ENCODE assay signal across 18 cellular contexts in genomic region chr17:1774390-1775176, GRCh38. TPM values are rescaled to one million over a fixed set of nuclear protein-coding genes. Genes with fewer than 3 reads are reported as not detected.
DNase-seq lines count a peak whose midpoint lies in the region; ATAC-seq and TF ChIP-seq lines count a peak whose summit lies in the region.
"Had no signal": no experiment of that assay in that cellular context is flagged by ENCODE, and none has a peak within 500 bp of the region (broad histone marks: within the 10 kb centered on the region; RNA-seq: fewer than 3 reads in every experiment).

No MANE protein-coding gene starts in this region.

- H3K9me3 ChIP-seq in mammary epithelial cell (replicated peaks; ENCODE audit: insufficient read depth, low read length) = no peaks in the 10 kb centered on the region
- no peaks in the 10 kb centered on the region for H3K9me3 ChIP-seq in adipocyte (ENCODE audit: control insufficient read depth, low read length)
- H3K9me3 ChIP-seq in upper lobe of right lung = no peaks in the 10 kb centered on the region
- H3K9me3 ChIP-seq: tibial artery had no signal

- H3K4me1 Mint-ChIP-seq in MCF 10A (ENCODE audit: insufficient read depth, unreplicated experiment) = peaks cover 13% of the 10 kb centered on the region
- H3K4me1 Mint-ChIP-seq in naive thymus-derived CD8-positive, alpha-beta T cell = peaks cover 7 to 22% (median 17%) of the 10 kb centered on the region in 4 donors
- H3K4me1 Mint-ChIP-seq in activated naive CD8-positive, alpha-beta T cell treated with anti-CD3 and anti-CD28 coated beads, Interleukin-2, amount 50 U/mL, for 24 hours = peaks cover 16% of the 10 kb centered on the region

- H3K4me3 Mint-ChIP-seq in MCF 10A (ENCODE audit: unreplicated experiment) = no peak overlapping the region
- H3K4me3 Mint-ChIP-seq in naive thymus-derived CD8-positive, alpha-beta T cell = no peak overlapping the region
- no peak overlapping the region for H3K4me3 Mint-ChIP-seq in activated naive CD8-positive, alpha-beta T cell treated with anti-CD3 and anti-CD28 coated beads, Interleukin-2, amount 50 U/mL, for 24 hours
- H3K4me3 Mint-ChIP-seq: brain had no signal

- TF ChIP-seq POLR2A in lower leg skin (IDR thresholded peaks at IDR 0.05) = no peak

- POLR2A ChIA-PET in MCF 10A (lab: Yijun Ruan, JAX) = interaction anchor here (1.0 to 1.4 kb wide), 3 partner anchors 8 to 58 kb away, joined by 3 to 6 read pairs (median 3); no protein-coding TSS in a partner anchor
- POLR2A ChIA-PET in naive thymus-derived CD8-positive, alpha-beta T cell (lab: Charles Lee) = interaction anchor here (0.7 kb wide), 1 partner anchor 40 kb away, joined by 3 read pairs; no protein-coding TSS in a partner anchor

- H3K9me3 Mint-ChIP-seq in MCF 10A (ENCODE audit: unreplicated experiment) = no peaks in the 10 kb centered on the region
- H3K9me3 Mint-ChIP-seq in naive thymus-derived CD8-positive, alpha-beta T cell = no peaks in the 10 kb centered on the region
- H3K9me3 Mint-ChIP-seq in activated naive CD8-positive, alpha-beta T cell treated with anti-CD3 and anti-CD28 coated beads, Interleukin-2, amount 50 U/mL, for 24 hours = no peaks in the 10 kb centered on the region
- H3K9me3 Mint-ChIP-seq: brain had no signal

- in situ Hi-C loops in mammary epithelial cell (cut with MboI; ENCODE audit: low sequenced_read_pairs in 2 of 2) = no loop called here

- H3K36me3 ChIP-seq in mammary epithelial cell (ENCODE audit: insufficient read depth, low read length) = peaks cover 13% of the 10 kb centered on the region
- H3K36me3 ChIP-seq in adipocyte (ENCODE audit: control insufficient read depth, insufficient read depth, low read length, severe bottlenecking) = peaks cover 83% of the 10 kb centered on the region
- H3K36me3 ChIP-seq in upper lobe of right lung = peaks cover 25% of the 10 kb centered on the region

- BruUV-seq in MCF 10A (replicated peaks; lab: Mats Ljungman, UMichigan) = no TSS peak
- BruUV-seq in mammary epithelial cell (replicated peaks; lab: Mats Ljungman, UMichigan) = no TSS peak

- H3K27ac Mint-ChIP-seq in MCF 10A (ENCODE audit: low read depth, unreplicated experiment) = peak overlapping the region; percentile 16
- H3K27ac Mint-ChIP-seq in naive thymus-derived CD8-positive, alpha-beta T cell = peak overlapping the region in 9 of 10 donors; percentile 10 to 84 (median 56)
- H3K27ac Mint-ChIP-seq in activated naive CD8-positive, alpha-beta T cell treated with anti-CD3 and anti-CD28 coated beads, Interleukin-2, amount 50 U/mL, for 24 hours = no peak overlapping the region

- H3K27me3 Mint-ChIP-seq in MCF 10A (ENCODE audit: insufficient read depth, unreplicated experiment) = no peaks in the 10 kb centered on the region
- H3K27me3 Mint-ChIP-seq in naive thymus-derived CD8-positive, alpha-beta T cell = no peaks in the 10 kb centered on the region
- no peaks in the 10 kb centered on the region for H3K27me3 Mint-ChIP-seq in activated naive CD8-positive, alpha-beta T cell treated with anti-CD3 and anti-CD28 coated beads, Interleukin-2, amount 50 U/mL, for 24 hours
- H3K27me3 Mint-ChIP-seq: brain had no signal

- H3K36me3 Mint-ChIP-seq in MCF 10A (ENCODE audit: insufficient read depth, unreplicated experiment) = peaks cover 4% of the 10 kb centered on the region
- peaks cover 0 to 40% (median 3%) of the 10 kb centered on the region in 3 donors for H3K36me3 Mint-ChIP-seq in naive thymus-derived CD8-positive, alpha-beta T cell
- H3K36me3 Mint-ChIP-seq in activated naive CD8-positive, alpha-beta T cell treated with anti-CD3 and anti-CD28 coated beads, Interleukin-2, amount 50 U/mL, for 24 hours (ENCODE audit: low read depth) = peaks cover 4% of the 10 kb centered on the region

- no peaks in the 10 kb centered on the region for H3K79me2 ChIP-seq in mammary epithelial cell (ENCODE audit: insufficient read depth, low read length)

- H3K4me3 ChIP-seq in mammary epithelial cell (replicated peaks in 1 of 3; ENCODE audit: insufficient read depth in 1 of 3, low read depth in 2 of 3, low read length in 3 of 3) (no peak overlapping the region), adipocyte (ENCODE audit: low read length) (no peak overlapping the region), upper lobe of right lung (no peak overlapping the region), lower leg skin (ENCODE audit: low read depth, poor library complexity, severe bottlenecking) (no peak overlapping the region)
- H3K4me3 ChIP-seq: GM12878, tibial artery had no signal

- no peak overlapping the region for H3K9ac ChIP-seq in mammary epithelial cell (ENCODE audit: insufficient read depth, low read length)
- H3K9ac ChIP-seq in adipocyte (ENCODE audit: low read length) = peak overlapping the region; percentile 69

- dilution Hi-C loops in mammary epithelial cell (cut with HindIII; ENCODE audit: low sequenced_read_pairs) = no loop called here

- no peak for DNase-seq in MCF 10A (ENCODE audit: unreplicated experiment)
- DNase-seq in mammary epithelial cell = no peak
- DNase-seq in adipocyte (ENCODE audit: low read depth) = no peak
- no peak for DNase-seq in naive thymus-derived CD8-positive, alpha-beta T cell
- DNase-seq in upper lobe of right lung = no peak
- no peak for DNase-seq in OCI-M1 (lab: John Stamatoyannopoulos, UW)
- no peak for DNase-seq in activated naive CD8-positive, alpha-beta T cell treated with anti-CD3 and anti-CD28 coated beads, Interleukin-2, amount 50 U/mL, for 24 hours
- DNase-seq in lower leg skin (ENCODE audit: low spot score in 2 of 2) = no peak
- DNase-seq: ACHN; activated naive CD4-positive, alpha-beta T cell; COR-L47; effector CD4-positive, alpha-beta T cell; HCEC 1CT; left colon; NCI-H69; tibial artery had no signal

- H3K27ac ChIP-seq in mammary epithelial cell (ENCODE audit: insufficient read depth, low read depth, low read length) (no peak overlapping the region), upper lobe of right lung (peak overlapping the region; percentile 9)

- TF ChIP-seq CTCF in MCF 10A (IDR thresholded peaks at IDR 0.05; ENCODE audit: unreplicated experiment) (no peak), mammary epithelial cell (conservative IDR thresholded peaks at IDR 0.05 in 1 of 2, IDR thresholded peaks at IDR 0.05 in 1 of 2; ENCODE audit: extremely low read depth in 1 of 2, insufficient read depth in 1 of 2, low read depth in 1 of 2, low read length in 2 of 2) (no peak), upper lobe of right lung (IDR thresholded peaks at IDR 0.05) (no peak), lower leg skin (IDR thresholded peaks at IDR 0.05) (no peak)

- intact Hi-C loops in MCF 10A (cut with micrococcal nuclease) = no loop called here
- intact Hi-C loops in mammary epithelial cell (cut with micrococcal nuclease) = no loop called here
- intact Hi-C loops in upper lobe of right lung (cut with DNase I) = no loop called here
- intact Hi-C loops in lower leg skin (cut with DNase I; ENCODE audit: low total_unique reads) = no loop called here

- no peak overlapping the region for H3K4me2 ChIP-seq in mammary epithelial cell (ENCODE audit: insufficient read depth, low read depth, low read length)

- H3K27me3 ChIP-seq in mammary epithelial cell (ENCODE audit: insufficient read depth, low read length) = no peaks in the 10 kb centered on the region
- H3K27me3 ChIP-seq in adipocyte (replicated peaks; ENCODE audit: control insufficient read depth, insufficient read depth, low read length) = no peaks in the 10 kb centered on the region
- H3K27me3 ChIP-seq in upper lobe of right lung = no peaks in the 10 kb centered on the region

- no peak overlapping the region for H2AFZ ChIP-seq in mammary epithelial cell (ENCODE audit: low read depth, low read length)

- H3K4me1 ChIP-seq in mammary epithelial cell (ENCODE audit: insufficient read depth, low read length) (peaks cover 17% of the 10 kb centered on the region), adipocyte (ENCODE audit: control insufficient read depth, insufficient read depth, low read length) (peaks cover 45% of the 10 kb centered on the region), upper lobe of right lung (peaks cover 24% of the 10 kb centered on the region)

- 88% methylated on average over 19 of the region's 21 CpGs for WGBS in mammary epithelial cell (ENCODE audit: low coverage, missing lambda C conversion rate)
- 85 to 90% methylated on average over 21 of the region's 21 CpGs for WGBS in lower leg skin, 2 donors

- H4K20me1 ChIP-seq in mammary epithelial cell (ENCODE audit: insufficient read depth, low read length) = no peaks in the 10 kb centered on the region

- CTCF ChIA-PET in MCF 10A (lab: Yijun Ruan, JAX) = interaction anchor here (2.0 kb wide), 1 partner anchor 53 kb away, joined by 6 read pairs; no protein-coding TSS in a partner anchor
- CTCF ChIA-PET in mammary epithelial cell (lab: Charles Lee; ENCODE audit: low non-redundant PET) = no interaction called here

- ATAC-seq in naive thymus-derived CD8-positive, alpha-beta T cell = no peak
- ATAC-seq in upper lobe of right lung = no peak
- no peak for ATAC-seq in activated naive CD8-positive, alpha-beta T cell treated with anti-CD3 and anti-CD28 coated beads, Interleukin-2, amount 50 U/mL, for 24 hours
- ATAC-seq: GM12878, left colon had no signal

RNA-seq across cellular contexts. Expression of gene SERPINF1, which starts 12.7 kb away (rescaled TPM):
- total RNA-seq in MCF 10A (2022) (1.8 TPM in 1 of 2 replicates, not detected in the other), mammary epithelial cell (10 to 100 TPM; 10.8 to 89.5 TPM), upper lobe of right lung (119 TPM), lower leg skin (100 to 1,000 TPM; 102 to 391 (median 114) TPM)
- 85.4 TPM for polyA plus RNA-seq in mammary epithelial cell
- polyA minus RNA-seq in mammary epithelial cell = 77.9 TPM
- 10 to 100 TPM; 12.4 to 13.9 TPM for total RNA-seq in naive thymus-derived CD8-positive, alpha-beta T cell
- 10 to 100 TPM in 2 of 3 donors, 1 to 10 TPM in 1; 8.0 to 32.4 (median 21.7) TPM for polyA plus RNA-seq in naive thymus-derived CD8-positive, alpha-beta T cell

RNA-seq across cellular contexts. Expression of gene SERPINF2, which starts 31.9 kb away (rescaled TPM):
- 0.56 and 0.66 TPM in 2 replicates for total RNA-seq in MCF 10A (2022)
- total RNA-seq in mammary epithelial cell = 1 to 10 TPM; 5.7 to 7.3 TPM
- 10.1 TPM for polyA plus RNA-seq in mammary epithelial cell
- 3.7 TPM for polyA minus RNA-seq in mammary epithelial cell
- total RNA-seq in naive thymus-derived CD8-positive, alpha-beta T cell = 1 to 10 TPM in 1 of 2 experiments, under 1 TPM in 1; 0.85 to 1.5 TPM
- polyA plus RNA-seq in naive thymus-derived CD8-positive, alpha-beta T cell = under 1 TPM in 2 of 3 donors, not detected in 1; 0.10 to 0.25 TPM
- 21.6 TPM for total RNA-seq in upper lobe of right lung
- 1 to 10 TPM; 1.2 to 9.0 (median 5.9) TPM for total RNA-seq in lower leg skin

RNA-seq across cellular contexts. Expression of gene WDR81, which starts 50.1 kb away (rescaled TPM):
- 17.4 and 19.4 TPM in 2 replicates for total RNA-seq in MCF 10A (2022)
- 10 to 100 TPM; 17.8 to 35.5 TPM for total RNA-seq in mammary epithelial cell
- 10.2 TPM for polyA plus RNA-seq in mammary epithelial cell
- polyA minus RNA-seq in mammary epithelial cell = 8.5 TPM
- total RNA-seq in naive thymus-derived CD8-positive, alpha-beta T cell = 10 to 100 TPM; 48.2 to 50.7 TPM
- polyA plus RNA-seq in naive thymus-derived CD8-positive, alpha-beta T cell = 10 to 100 TPM in 1 of 3 donors, 1 to 10 TPM in 2; 6.8 to 20.6 (median 9.2) TPM
- total RNA-seq in upper lobe of right lung = 43.9 TPM
- 10 to 100 TPM; 42.9 to 64.4 (median 49.2) TPM for total RNA-seq in lower leg skin

RNA-seq across cellular contexts. Expression of gene SMYD4, which starts 55.1 kb away (rescaled TPM):
- total RNA-seq in MCF 10A (2022) = 8.3 and 13.6 TPM in 2 replicates
- 10 to 100 TPM; 12.7 to 15.0 TPM for total RNA-seq in mammary epithelial cell
- 6.7 TPM for polyA plus RNA-seq in mammary epithelial cell
- 7.1 TPM for polyA minus RNA-seq in mammary epithelial cell
- total RNA-seq in naive thymus-derived CD8-positive, alpha-beta T cell = 10 to 100 TPM; 35.7 to 41.4 TPM
- 10 to 100 TPM; 10.8 to 16.9 (median 12.7) TPM for polyA plus RNA-seq in naive thymus-derived CD8-positive, alpha-beta T cell
- 17.8 TPM for total RNA-seq in upper lobe of right lung
- total RNA-seq in lower leg skin = 10 to 100 TPM in 2 of 4 donors, 1 to 10 TPM in 2; 9.4 to 13.0 (median 10.0) TPM

RNA-seq across cellular contexts. Expression of gene RPA1, which starts 55.2 kb away (rescaled TPM):
- total RNA-seq in MCF 10A (2022) = 60.3 and 62.7 TPM in 2 replicates
- 10 to 100 TPM; 17.2 to 78.5 TPM for total RNA-seq in mammary epithelial cell
- polyA plus RNA-seq in mammary epithelial cell = 94.6 TPM
- polyA minus RNA-seq in mammary epithelial cell = 117 TPM
- total RNA-seq in naive thymus-derived CD8-positive, alpha-beta T cell = 100 to 1,000 TPM; 104 to 105 TPM
- 10 to 100 TPM; 79.4 to 89.7 (median 84.5) TPM for polyA plus RNA-seq in naive thymus-derived CD8-positive, alpha-beta T cell
- 56.7 TPM for total RNA-seq in upper lobe of right lung
- total RNA-seq in lower leg skin = 10 to 100 TPM; 21.0 to 31.5 (median 26.9) TPM
